ENCODE assay signal across 33 cellular contexts in genomic region chr12:73731658-73732057, GRCh38.
"Had no signal": no experiment of that assay in that cellular context is flagged by ENCODE, and none has a peak within 500 bp of the region (broad histone marks: within the 10 kb centered on the region; RNA-seq: fewer than 3 reads in every experiment).

No MANE protein-coding gene starts in this region.

- H3K27me3 Mint-ChIP-seq: activated CD8-positive, alpha-beta T cell treated with anti-CD3 and anti-CD28 coated beads for 36 hours; activated T-helper 17 cell treated with anti-CD3 and anti-CD28 coated beads, Interleukin-2, amount 50 U/mL, for 72 hours; central memory CD8-positive, alpha-beta T cell; naive thymus-derived CD4-positive, alpha-beta T cell; stimulated activated memory B cell treated with anti-CD40 and anti-IgM and Interleukin-4, amounts not matched to agents 10 μg/mL and 1 μg/mL and 100 μg/mL, for 72 hours; stimulated activated naive CD8-positive, alpha-beta T cell treated with anti-CD3 and anti-CD28 coated beads, Interleukin-15, amount 100 ng/mL, for 72 hours had no signal

- H3K4me3 ChIP-seq: esophagus squamous epithelium, ovary, prostate gland, right atrium auricular region, smooth muscle cell, suprapubic skin, tibial artery, upper lobe of right lung had no signal

- H3K4me2 ChIP-seq: smooth muscle cell had no signal

- H3K4me1 ChIP-seq: esophagus squamous epithelium, prostate gland, right atrium auricular region, suprapubic skin, tibial artery, upper lobe of right lung had no signal

- H3K9me3 Mint-ChIP-seq: activated T-cell treated with anti-CD3 and anti-CD28 coated beads, Interleukin-2, amount 50 U/mL, for 4 hours; stimulated activated memory B cell treated with anti-CD40 and anti-IgM and Interleukin-4, amounts not matched to agents 10 μg/mL and 1 μg/mL and 100 μg/mL, for 72 hours; T-helper 1 cell treated with Interleukin-12 subunit alpha and Interleukin-12 subunit beta and Interleukin-4 antibody, amounts not matched to agents 30 μg/mL and 1 μg/mL, for 36 hours; WTC11 had no signal

- ATAC-seq: activated CD8-positive, alpha-beta T cell treated with anti-CD3 and anti-CD28 coated beads for 36 hours; activated T-cell treated with anti-CD3 and anti-CD28 coated beads, Interleukin-2, amount 50 U/mL, for 4 hours; activated T-helper 17 cell treated with anti-CD3 and anti-CD28 coated beads, Interleukin-2, amount 50 U/mL, for 72 hours; left cardiac atrium; left ventricle myocardium superior; naive thymus-derived CD4-positive, alpha-beta T cell; stimulated activated memory B cell treated with anti-CD40 and anti-IgM and Interleukin-4, amounts not matched to agents 10 μg/mL and 1 μg/mL and 100 μg/mL, for 72 hours; stimulated activated naive CD8-positive, alpha-beta T cell treated with anti-CD3 and anti-CD28 coated beads, Interleukin-15, amount 100 ng/mL, for 72 hours; upper lobe of right lung; WTC11 had no signal

- H3K9me3 ChIP-seq: esophagus squamous epithelium, ovary, prostate gland, right atrium auricular region, suprapubic skin, tibial artery, upper lobe of right lung had no signal

- H3K4me1 Mint-ChIP-seq: activated T-helper 17 cell treated with anti-CD3 and anti-CD28 coated beads, Interleukin-2, amount 50 U/mL, for 72 hours; central memory CD8-positive, alpha-beta T cell; naive thymus-derived CD4-positive, alpha-beta T cell; stimulated activated memory B cell treated with anti-CD40 and anti-IgM and Interleukin-4, amounts not matched to agents 10 μg/mL and 1 μg/mL and 100 μg/mL, for 72 hours; stimulated activated naive CD8-positive, alpha-beta T cell treated with anti-CD3 and anti-CD28 coated beads, Interleukin-15, amount 100 ng/mL, for 72 hours had no signal

- H3K27ac Mint-ChIP-seq: activated CD8-positive, alpha-beta T cell treated with anti-CD3 and anti-CD28 coated beads for 36 hours; activated T-helper 17 cell treated with anti-CD3 and anti-CD28 coated beads, Interleukin-2, amount 50 U/mL, for 72 hours; naive thymus-derived CD4-positive, alpha-beta T cell; stimulated activated memory B cell treated with anti-CD40 and anti-IgM and Interleukin-4, amounts not matched to agents 10 μg/mL and 1 μg/mL and 100 μg/mL, for 72 hours; stimulated activated naive CD8-positive, alpha-beta T cell treated with anti-CD3 and anti-CD28 coated beads, Interleukin-15, amount 100 ng/mL, for 72 hours; T-helper 1 cell treated with Interleukin-12 subunit alpha and Interleukin-12 subunit beta and Interleukin-4 antibody, amounts not matched to agents 30 μg/mL and 1 μg/mL, for 36 hours; WTC11 had no signal

- H3K36me3 Mint-ChIP-seq: naive thymus-derived CD4-positive, alpha-beta T cell; stimulated activated memory B cell treated with anti-CD40 and anti-IgM and Interleukin-4, amounts not matched to agents 10 μg/mL and 1 μg/mL and 100 μg/mL, for 72 hours; WTC11 had no signal

- H3K27ac ChIP-seq: epithelial cell of prostate, esophagus squamous epithelium, ovary, prostate gland, right atrium auricular region, suprapubic skin, tibial artery, upper lobe of right lung had no signal

- H3K4me3 Mint-ChIP-seq: activated CD8-positive, alpha-beta T cell treated with anti-CD3 and anti-CD28 coated beads for 36 hours; activated T-cell treated with anti-CD3 and anti-CD28 coated beads, Interleukin-2, amount 50 U/mL, for 4 hours; activated T-helper 17 cell treated with anti-CD3 and anti-CD28 coated beads, Interleukin-2, amount 50 U/mL, for 72 hours; central memory CD8-positive, alpha-beta T cell; naive thymus-derived CD4-positive, alpha-beta T cell; stimulated activated memory B cell treated with anti-CD40 and anti-IgM and Interleukin-4, amounts not matched to agents 10 μg/mL and 1 μg/mL and 100 μg/mL, for 72 hours; stimulated activated naive CD8-positive, alpha-beta T cell treated with anti-CD3 and anti-CD28 coated beads, Interleukin-15, amount 100 ng/mL, for 72 hours; T-helper 1 cell treated with Interleukin-12 subunit alpha and Interleukin-12 subunit beta and Interleukin-4 antibody, amounts not matched to agents 30 μg/mL and 1 μg/mL, for 36 hours; WTC11 had no signal

- DNase-seq: activated CD4-positive, alpha-beta T cell treated with anti-CD3 and anti-CD28 coated beads, Interleukin-2, amount 50 U/mL, for 1 hour; activated CD8-positive, alpha-beta T cell treated with anti-CD3 and anti-CD28 coated beads for 36 hours; activated gamma-delta T cell treated with Interleukin-2 at 50 U/mL for 16 hours; activated naive CD4-positive, alpha-beta T cell treated with anti-CD3 and anti-CD28 coated beads, Interleukin-2, amount 50 U/mL, for 16 hours; activated T-cell treated with anti-CD3 and anti-CD28 coated beads, Interleukin-2, amount 50 U/mL, for 4 hours; amygdala; dermis blood vessel endothelial cell; effector CD4-positive, alpha-beta T cell; esophagus squamous epithelium; foreskin melanocyte; islet precursor cell; left cardiac atrium; left ventricle myocardium superior; midbrain; naive thymus-derived CD4-positive, alpha-beta T cell; ovary; stimulated activated CD4-positive, alpha-beta T cell treated with anti-CD3 and anti-CD28 coated beads, Interleukin-1b, Interleukin-23, amount 100 ng/mL, for 48 hours; stimulated activated CD4-positive, alpha-beta T cell treated with anti-CD3 and anti-CD28 coated beads, Interleukin-4, amount 100 ng/mL, for 4 hours; stimulated activated CD8-positive, alpha-beta memory T cell treated with anti-CD3 and anti-CD28 coated beads, Interleukin-4, amount 100 ng/mL, for 48 hours; stimulated activated naive CD8-positive, alpha-beta T cell treated with anti-CD3 and anti-CD28 coated beads, Interleukin-15, amount 100 ng/mL, for 72 hours; T-helper 9 cell; tibial artery; upper lobe of right lung had no signal

- H3K27me3 ChIP-seq: esophagus squamous epithelium, ovary, right atrium auricular region, suprapubic skin, tibial artery, upper lobe of right lung had no signal

- H3K36me3 ChIP-seq: esophagus squamous epithelium, ovary, prostate gland, right atrium auricular region, suprapubic skin, tibial artery, upper lobe of right lung had no signal
